ENCODE assay signal across 20 cellular contexts in genomic region chr15:70342141-70342540, GRCh38.
DNase-seq lines count a peak whose midpoint lies in the region; ATAC-seq and TF ChIP-seq lines count a peak whose summit lies in the region.
"Had no signal": no experiment of that assay in that cellular context is flagged by ENCODE, and none has a peak within 500 bp of the region (broad histone marks: within the 10 kb centered on the region; RNA-seq: fewer than 3 reads in every experiment).

No MANE protein-coding gene starts in this region.

- DNase-seq in activated CD8-positive, alpha-beta memory T cell treated with anti-CD3 and anti-CD28 coated beads, Interleukin-2, amount 50 U/mL, for 48 hours, result peak; percentile 30
- no peak for DNase-seq in activated CD8-positive, alpha-beta memory T cell treated with anti-CD3 and anti-CD28 coated beads for 24 hours
- peak; percentile 63 for DNase-seq in islet precursor cell
- DNase-seq in osteocyte (ENCODE audit: extremely low spot score, unreplicated experiment), result peak; percentile 60
- peak; percentile 17 for DNase-seq in ureter (ENCODE audit: low spot score)
- no peak for DNase-seq in HFFc6
- no peak for DNase-seq in central memory CD4-positive, alpha-beta T cell
- DNase-seq: AML-193; C1 segment of cervical spinal cord; CD8-positive, alpha-beta memory T cell; DMS79; MG63; NCI-H1048; NCI-H1417 treated with DMSO at 0.1 percent for 48 hours; NCI-H187; NCI-H446 had no signal

- H3K4me3 Mint-ChIP-seq in osteocyte (ENCODE audit: unreplicated experiment) (no peak overlapping the region), HFFc6 (no peak overlapping the region)
- H3K4me3 Mint-ChIP-seq: CD8-positive, alpha-beta memory T cell had no signal

- ATAC-seq in HG03442 (IDR thresholded peaks at IDR 0.05; ENCODE audit: unreplicated experiment), result no peak
- ATAC-seq: HepG2, K562, Panc1 had no signal

- TF ChIP-seq CTCF in osteocyte (IDR thresholded peaks at IDR 0.05) (no peak), HFFc6 (IDR thresholded peaks at IDR 0.05) (no peak)

- H3K27me3 Mint-ChIP-seq in osteocyte (ENCODE audit: unreplicated experiment) (peaks cover 38% of the 10 kb centered on the region), HFFc6 (ENCODE audit: insufficient read depth) (peaks cover 41% of the 10 kb centered on the region)

- H3K4me1 Mint-ChIP-seq in osteocyte (ENCODE audit: unreplicated experiment), result peaks cover 1% of the 10 kb centered on the region
- no peaks in the 10 kb centered on the region for H3K4me1 Mint-ChIP-seq in HFFc6 (ENCODE audit: low read depth)
- H3K4me1 Mint-ChIP-seq: CD8-positive, alpha-beta memory T cell had no signal

- H3K27ac Mint-ChIP-seq in osteocyte (ENCODE audit: unreplicated experiment) (no peak overlapping the region), HFFc6 (no peak overlapping the region)
- H3K27ac Mint-ChIP-seq: CD8-positive, alpha-beta memory T cell had no signal

- H3K9me3 Mint-ChIP-seq in osteocyte (ENCODE audit: unreplicated experiment) (no peaks in the 10 kb centered on the region), HFFc6 (no peaks in the 10 kb centered on the region)

- H3K36me3 Mint-ChIP-seq in osteocyte (ENCODE audit: unreplicated experiment), result no peaks in the 10 kb centered on the region
- H3K36me3 Mint-ChIP-seq in HFFc6 (ENCODE audit: low read depth), result no peaks in the 10 kb centered on the region
- H3K36me3 Mint-ChIP-seq: CD8-positive, alpha-beta memory T cell had no signal

Comparison
In these comparisons a context has a peak if more than half of its experiments do, and no peak if none do; other contexts are left out.
1. DNase-seq: peak in activated CD8-positive, alpha-beta memory T cell treated with anti-CD3 and anti-CD28 coated beads, Interleukin-2, amount 50 U/mL, for 48 hours (single experiment), islet precursor cell (single experiment), osteocyte (single experiment) and ureter (single experiment); none in activated CD8-positive, alpha-beta memory T cell treated with anti-CD3 and anti-CD28 coated beads for 24 hours (single experiment), HFFc6 (single experiment) and central memory CD4-positive, alpha-beta T cell (single experiment).